ENCODE assay signal across 23 cellular contexts in genomic region chr2:234795974-234796690, GRCh38.
DNase-seq lines count a peak whose midpoint lies in the region; ATAC-seq and TF ChIP-seq lines count a peak whose summit lies in the region.
"Had no signal": no experiment of that assay in that cellular context is flagged by ENCODE, and none has a peak within 500 bp of the region (broad histone marks: within the 10 kb centered on the region; RNA-seq: fewer than 3 reads in every experiment).

No MANE protein-coding gene starts in this region.

- CTCF ChIA-PET in activated naive CD4-positive, alpha-beta T cell treated with anti-CD3 and anti-CD28 coated beads for 36 hours (lab: Charles Lee): no interaction called here

- H3K27me3 Mint-ChIP-seq in activated naive CD4-positive, alpha-beta T cell treated with anti-CD3 and anti-CD28 coated beads for 36 hours (ENCODE audit: low read depth): peaks cover 14% of the 10 kb centered on the region

- no peak for TF ChIP-seq CTCF in fibroblast of villous mesenchyme (IDR thresholded peaks at IDR 0.05; ENCODE audit: insufficient read depth, low read depth, low read length)

- no peak overlapping the region for H3K27ac Mint-ChIP-seq in activated naive CD4-positive, alpha-beta T cell treated with anti-CD3 and anti-CD28 coated beads for 36 hours
- H3K27ac Mint-ChIP-seq: activated naive CD4-positive, alpha-beta T cell treated with anti-CD3 and anti-CD28 coated beads, Interleukin-2, amount 10 ng/mL, durations not matched to agents 7 days and 5 days; CD14-positive monocyte; H9; T-helper 17 cell had no signal

- intact Hi-C loops in activated naive CD4-positive, alpha-beta T cell treated with anti-CD3 and anti-CD28 coated beads for 36 hours (cut with micrococcal nuclease): no loop called here

- no peak overlapping the region for H3K4me3 ChIP-seq in fibroblast of villous mesenchyme (ENCODE audit: low read depth, low read length)
- H3K4me3 ChIP-seq: cardiac muscle cell, testis, vagina had no signal

- DNase-seq in M059J (ENCODE audit: low read depth): peak; percentile 10
- peak; percentile 83 for DNase-seq in NCI-H526 treated with DMSO at 0.1 percent for 48 hours (lab: John Stamatoyannopoulos, UW)
- DNase-seq in fibroblast of villous mesenchyme (ENCODE audit: low read depth): peak; percentile 79
- peak; percentile 6 for DNase-seq in middle frontal gyrus (ENCODE audit: extremely low spot score, low spot score)
- no peak for DNase-seq in stimulated activated CD4-positive, alpha-beta T cell treated with anti-CD3 and anti-CD28 coated beads, Interleukin-2, amount 100 ng/mL, for 24 hours
- no peak for DNase-seq in activated naive CD4-positive, alpha-beta T cell treated with anti-CD3 and anti-CD28 coated beads for 36 hours
- no peak for DNase-seq in activated CD4-positive, alpha-beta T cell treated with anti-CD3 and anti-CD28 coated beads, Interleukin-2, amount 50 U/mL, for 48 hours
- DNase-seq: activated CD4-positive, alpha-beta T cell treated with anti-CD3 and anti-CD28 coated beads for 48 hours; activated naive CD4-positive, alpha-beta T cell treated with anti-CD3 and anti-CD28 coated beads, Interleukin-2, amount 10 ng/mL, durations not matched to agents 7 days and 5 days; activated T-cell treated with anti-CD3 and anti-CD28 coated beads, Interleukin-2, amount 50 U/mL, for 48 hours; H9; mammary epithelial cell; NCI-H187 treated with DMSO at 0.1 percent for 48 hours; occipital lobe; retina; stimulated activated CD4-positive, alpha-beta T cell treated with anti-CD3 and anti-CD28 coated beads, Interleukin-4, amount 100 ng/mL, for 24 hours; stimulated activated naive CD4-positive, alpha-beta T cell; T-helper 17 cell; testis had no signal

- no peaks in the 10 kb centered on the region for H3K4me1 Mint-ChIP-seq in activated naive CD4-positive, alpha-beta T cell treated with anti-CD3 and anti-CD28 coated beads for 36 hours (ENCODE audit: low read depth)
- H3K4me1 Mint-ChIP-seq: activated naive CD4-positive, alpha-beta T cell treated with anti-CD3 and anti-CD28 coated beads, Interleukin-2, amount 10 ng/mL, durations not matched to agents 7 days and 5 days; CD14-positive monocyte; T-helper 17 cell had no signal

- no peaks in the 10 kb centered on the region for H3K36me3 Mint-ChIP-seq in activated naive CD4-positive, alpha-beta T cell treated with anti-CD3 and anti-CD28 coated beads for 36 hours (ENCODE audit: low read depth)
- H3K36me3 Mint-ChIP-seq: activated naive CD4-positive, alpha-beta T cell treated with anti-CD3 and anti-CD28 coated beads, Interleukin-2, amount 10 ng/mL, durations not matched to agents 7 days and 5 days; CD14-positive monocyte had no signal

- ATAC-seq in HG03175 (IDR thresholded peaks at IDR 0.05; ENCODE audit: unreplicated experiment): no peak
- ATAC-seq: T-helper 17 cell had no signal

- H3K9me3 Mint-ChIP-seq in activated naive CD4-positive, alpha-beta T cell treated with anti-CD3 and anti-CD28 coated beads for 36 hours: no peaks in the 10 kb centered on the region
- H3K9me3 Mint-ChIP-seq: activated naive CD4-positive, alpha-beta T cell treated with anti-CD3 and anti-CD28 coated beads, Interleukin-2, amount 10 ng/mL, durations not matched to agents 7 days and 5 days; H9 had no signal

- H3K4me3 Mint-ChIP-seq in activated naive CD4-positive, alpha-beta T cell treated with anti-CD3 and anti-CD28 coated beads for 36 hours: no peak overlapping the region
- H3K4me3 Mint-ChIP-seq: activated naive CD4-positive, alpha-beta T cell treated with anti-CD3 and anti-CD28 coated beads, Interleukin-2, amount 10 ng/mL, durations not matched to agents 7 days and 5 days; CD14-positive monocyte; H9; T-helper 17 cell had no signal

Comparison
In these comparisons a context has a peak if more than half of its experiments do, and no peak if none do; other contexts are left out.
1. DNase-seq: peak in M059J (single experiment), NCI-H526 treated with DMSO at 0.1 percent for 48 hours (single experiment), fibroblast of villous mesenchyme (single experiment) and middle frontal gyrus (single experiment); none in stimulated activated CD4-positive, alpha-beta T cell treated with anti-CD3 and anti-CD28 coated beads, Interleukin-2, amount 100 ng/mL, for 24 hours (0 of 2), activated naive CD4-positive, alpha-beta T cell treated with anti-CD3 and anti-CD28 coated beads for 36 hours (single experiment) and activated CD4-positive, alpha-beta T cell treated with anti-CD3 and anti-CD28 coated beads, Interleukin-2, amount 50 U/mL, for 48 hours (0 of 2).